Comparison of ENCODE assay signal across 21 cellular contexts in the genomic region with DNA sequence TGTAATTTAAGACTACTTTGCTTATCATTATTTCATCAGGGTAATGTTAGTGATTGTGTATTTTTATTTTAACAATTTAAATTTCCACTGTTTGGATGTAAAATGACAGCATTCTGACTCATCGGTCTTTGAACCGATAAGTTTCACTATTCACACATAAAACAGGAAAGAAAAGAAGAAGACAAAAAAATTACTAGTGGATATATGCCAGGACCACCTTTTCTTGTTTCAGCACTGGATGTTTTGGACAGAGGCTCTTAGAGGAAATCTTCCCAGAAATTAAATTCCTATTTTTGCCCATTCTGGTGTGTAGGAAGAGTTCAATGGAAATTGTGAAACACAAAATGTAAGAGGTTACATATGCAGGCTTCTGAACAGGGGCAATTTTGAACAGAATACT. TPM values are rescaled to one million over a fixed set of nuclear protein-coding genes. Genes with fewer than 3 reads are reported as not detected.
DNase-seq lines count a peak whose midpoint lies in the region; ATAC-seq, FAIRE-seq and TF ChIP-seq lines count a peak whose summit lies in the region.
"Had no signal": no experiment of that assay in that cellular context is flagged by ENCODE, and none has a peak within 500 bp of the region (broad histone marks: within the 10 kb centered on the region; RNA-seq: fewer than 3 reads in every experiment).

No MANE protein-coding gene starts in this region.

- H3K9me3 Mint-ChIP-seq in activated naive CD4-positive, alpha-beta T cell treated with anti-CD3 and anti-CD28 coated beads, Interleukin-2, amount 50 U/mL, for 24 hours, result no peaks in the 10 kb centered on the region
- no peaks in the 10 kb centered on the region for H3K9me3 Mint-ChIP-seq in activated T-helper 1 cell treated with anti-CD3 and anti-CD28 coated beads, Interleukin-12 subunit alpha, Interleukin-12 subunit beta, Interleukin-2, Interleukin-4 antibody, amounts not matched to agents 30 ng/mL and 10 ng/mL and 1 ng/mL, durations not matched to agents 14 hours and 24 hours and 36 hours
- H3K9me3 Mint-ChIP-seq: activated CD4-positive, alpha-beta T cell treated with anti-CD3 and anti-CD28 coated beads, Interleukin-2, amount 10 ng/mL, durations not matched to agents 7 days and 5 days; activated naive CD8-positive, alpha-beta T cell treated with anti-CD3 and anti-CD28 coated beads, Interleukin-2, amount 10 ng/mL, durations not matched to agents 7 days and 5 days had no signal

- H3K36me3 Mint-ChIP-seq in activated naive CD4-positive, alpha-beta T cell treated with anti-CD3 and anti-CD28 coated beads, Interleukin-2, amount 50 U/mL, for 24 hours, result no peaks in the 10 kb centered on the region
- no peaks in the 10 kb centered on the region for H3K36me3 Mint-ChIP-seq in activated T-helper 1 cell treated with anti-CD3 and anti-CD28 coated beads, Interleukin-12 subunit alpha, Interleukin-12 subunit beta, Interleukin-2, Interleukin-4 antibody, amounts not matched to agents 30 ng/mL and 10 ng/mL and 1 ng/mL, durations not matched to agents 14 hours and 24 hours and 36 hours (ENCODE audit: low read depth)
- H3K36me3 Mint-ChIP-seq: activated naive CD8-positive, alpha-beta T cell treated with anti-CD3 and anti-CD28 coated beads, Interleukin-2, amount 10 ng/mL, durations not matched to agents 7 days and 5 days; stimulated activated memory B cell treated with anti-CD40 and anti-IgM and Interleukin-4, amounts not matched to agents 10 μg/mL and 1 μg/mL and 100 μg/mL, for 72 hours had no signal

- H3K4me1 ChIP-seq in endothelial cell of umbilical vein (ENCODE audit: control insufficient read depth, extremely low read depth, insufficient read depth, low read length), result peaks cover 6% of the 10 kb centered on the region
- H3K4me1 ChIP-seq: spleen had no signal

- no TSS peak for BruUV-seq in endothelial cell of umbilical vein (replicated peaks; lab: Mats Ljungman, UMichigan)

- no peaks in the 10 kb centered on the region for H3K27me3 Mint-ChIP-seq in activated naive CD4-positive, alpha-beta T cell treated with anti-CD3 and anti-CD28 coated beads, Interleukin-2, amount 50 U/mL, for 24 hours
- H3K27me3 Mint-ChIP-seq in activated T-helper 1 cell treated with anti-CD3 and anti-CD28 coated beads, Interleukin-12 subunit alpha, Interleukin-12 subunit beta, Interleukin-2, Interleukin-4 antibody, amounts not matched to agents 30 ng/mL and 10 ng/mL and 1 ng/mL, durations not matched to agents 14 hours and 24 hours and 36 hours (ENCODE audit: insufficient read depth), result no peaks in the 10 kb centered on the region
- H3K27me3 Mint-ChIP-seq: activated CD4-positive, alpha-beta T cell treated with anti-CD3 and anti-CD28 coated beads, Interleukin-2, amount 10 ng/mL, durations not matched to agents 7 days and 5 days; activated naive CD8-positive, alpha-beta T cell treated with anti-CD3 and anti-CD28 coated beads, Interleukin-2, amount 10 ng/mL, durations not matched to agents 7 days and 5 days; stimulated activated memory B cell treated with anti-CD40 and anti-IgM and Interleukin-4, amounts not matched to agents 10 μg/mL and 1 μg/mL and 100 μg/mL, for 72 hours had no signal

- H3K4me2 ChIP-seq in endothelial cell of umbilical vein (ENCODE audit: insufficient read depth, low read length), result no peak overlapping the region
- H3K4me2 ChIP-seq: KMS-11 had no signal

- H3K36me3 ChIP-seq in endothelial cell of umbilical vein (ENCODE audit: control insufficient read depth in 2 of 2, extremely low read depth in 1 of 2, insufficient read depth in 2 of 2, low read length in 2 of 2), result no peaks in the 10 kb centered on the region
- H3K36me3 ChIP-seq: spleen had no signal

- no peak for TF ChIP-seq POLR2A in endothelial cell of umbilical vein (IDR thresholded peaks at IDR 0.05; ENCODE audit: low read depth, low read length)

- no peak overlapping the region for H3K4me3 Mint-ChIP-seq in activated naive CD4-positive, alpha-beta T cell treated with anti-CD3 and anti-CD28 coated beads, Interleukin-2, amount 50 U/mL, for 24 hours
- H3K4me3 Mint-ChIP-seq in activated T-helper 1 cell treated with anti-CD3 and anti-CD28 coated beads, Interleukin-12 subunit alpha, Interleukin-12 subunit beta, Interleukin-2, Interleukin-4 antibody, amounts not matched to agents 30 ng/mL and 10 ng/mL and 1 ng/mL, durations not matched to agents 14 hours and 24 hours and 36 hours, result no peak overlapping the region
- H3K4me3 Mint-ChIP-seq: activated CD4-positive, alpha-beta T cell treated with anti-CD3 and anti-CD28 coated beads, Interleukin-2, amount 10 ng/mL, durations not matched to agents 7 days and 5 days; activated naive CD8-positive, alpha-beta T cell treated with anti-CD3 and anti-CD28 coated beads, Interleukin-2, amount 10 ng/mL, durations not matched to agents 7 days and 5 days; stimulated activated memory B cell treated with anti-CD40 and anti-IgM and Interleukin-4, amounts not matched to agents 10 μg/mL and 1 μg/mL and 100 μg/mL, for 72 hours had no signal

- dilution Hi-C loops in endothelial cell of umbilical vein (cut with MboI; ENCODE audit: extremely low pct_ligation_motif_present, low sequenced_read_pairs), result no loop called here

- TF ChIP-seq CTCF in endothelial cell of umbilical vein (IDR thresholded peaks at IDR 0.05; ENCODE audit: extremely low read depth in 1 of 2, insufficient read depth in 1 of 2, low read depth in 1 of 2, low read length in 2 of 2), result no peak
- TF ChIP-seq CTCF in dorsolateral prefrontal cortex (IDR thresholded peaks at IDR 0.05 in 54 of 56, conservative IDR thresholded peaks at IDR 0.05 in 2 of 56; ENCODE audit: low read depth in 1 of 56, partially characterized antibody in 56 of 56), result no peak

- no peaks in the 10 kb centered on the region for H3K9me3 ChIP-seq in endothelial cell of umbilical vein (replicated peaks; ENCODE audit: control insufficient read depth, insufficient read depth, low read length)
- H3K9me3 ChIP-seq: spleen had no signal

- H3K79me2 ChIP-seq in endothelial cell of umbilical vein (ENCODE audit: control insufficient read depth, insufficient read depth, low read length), result peaks cover 82% of the 10 kb centered on the region

- CTCF ChIA-PET in endothelial cell of umbilical vein (lab: Charles Lee), result no interaction called here

- ATAC-seq in HG03196 (IDR thresholded peaks at IDR 0.05; ENCODE audit: unreplicated experiment), result no peak
- ATAC-seq: left ventricle myocardium superior; stimulated activated memory B cell treated with anti-CD40 and anti-IgM and Interleukin-4, amounts not matched to agents 10 μg/mL and 1 μg/mL and 100 μg/mL, for 72 hours had no signal

- H3K27ac Mint-ChIP-seq in activated naive CD4-positive, alpha-beta T cell treated with anti-CD3 and anti-CD28 coated beads, Interleukin-2, amount 50 U/mL, for 24 hours, result peak overlapping the region; percentile 8
- no peak overlapping the region for H3K27ac Mint-ChIP-seq in activated T-helper 1 cell treated with anti-CD3 and anti-CD28 coated beads, Interleukin-12 subunit alpha, Interleukin-12 subunit beta, Interleukin-2, Interleukin-4 antibody, amounts not matched to agents 30 ng/mL and 10 ng/mL and 1 ng/mL, durations not matched to agents 14 hours and 24 hours and 36 hours
- H3K27ac Mint-ChIP-seq: activated CD4-positive, alpha-beta T cell treated with anti-CD3 and anti-CD28 coated beads, Interleukin-2, amount 10 ng/mL, durations not matched to agents 7 days and 5 days; activated naive CD8-positive, alpha-beta T cell treated with anti-CD3 and anti-CD28 coated beads, Interleukin-2, amount 10 ng/mL, durations not matched to agents 7 days and 5 days; stimulated activated memory B cell treated with anti-CD40 and anti-IgM and Interleukin-4, amounts not matched to agents 10 μg/mL and 1 μg/mL and 100 μg/mL, for 72 hours had no signal

- H3K27me3 ChIP-seq in endothelial cell of umbilical vein (ENCODE audit: control insufficient read depth in 2 of 2, insufficient read depth in 2 of 2, low read length in 2 of 2), result no peaks in the 10 kb centered on the region
- H3K27me3 ChIP-seq in dorsolateral prefrontal cortex, result no peaks in the 10 kb centered on the region
- H3K27me3 ChIP-seq: spleen had no signal

- no peak overlapping the region for H3K9ac ChIP-seq in endothelial cell of umbilical vein (replicated peaks; ENCODE audit: extremely low read depth, insufficient read depth, low read length)
- H3K9ac ChIP-seq: KMS-11 had no signal

- H4K20me1 ChIP-seq in endothelial cell of umbilical vein (replicated peaks; ENCODE audit: control insufficient read depth, extremely low read depth, insufficient read depth, low read length), result peaks cover 14% of the 10 kb centered on the region

- POLR2A ChIA-PET in endothelial cell of umbilical vein (lab: Charles Lee), result no interaction called here

- DNase-seq in activated naive CD4-positive, alpha-beta T cell treated with Interleukin-2 at 50 U/mL for 16 hours, result no peak
- DNase-seq in RPMI7951 (ENCODE audit: low read depth), result peak; percentile 72
- peak; percentile 58 for DNase-seq in endothelial cell of umbilical vein (ENCODE audit: low read depth, low spot score)
- peak; percentile 3 for DNase-seq in renal cortical epithelial cell (ENCODE audit: low read depth)
- DNase-seq in dorsolateral prefrontal cortex, result no peak
- no peak for DNase-seq in activated T-helper 1 cell treated with anti-CD3 and anti-CD28 coated beads, Interleukin-12 subunit alpha, Interleukin-12 subunit beta, Interleukin-2, Interleukin-4 antibody, amounts not matched to agents 30 ng/mL and 10 ng/mL and 1 ng/mL, durations not matched to agents 14 hours and 24 hours and 36 hours (ENCODE audit: low spot score)
- DNase-seq: activated CD4-positive, alpha-beta T cell treated with anti-CD3 and anti-CD28 coated beads, Interleukin-2, amount 10 ng/mL, durations not matched to agents 7 days and 5 days; activated naive CD8-positive, alpha-beta T cell treated with anti-CD3 and anti-CD28 coated beads, Interleukin-2, amount 10 ng/mL, durations not matched to agents 7 days and 5 days; activated T-cell treated with anti-CD3 and anti-CD28 coated beads, Interleukin-2, amount 50 U/mL, for 1 hour; left ventricle myocardium superior; NCI-H446; posterior cingulate gyrus; spleen; trophoblast cell had no signal

- no peak overlapping the region for H3K4me3 ChIP-seq in endothelial cell of umbilical vein (replicated peaks in 1 of 3; ENCODE audit: insufficient read depth in 1 of 3, low read depth in 1 of 3, low read length in 3 of 3)
- no peak overlapping the region for H3K4me3 ChIP-seq in dorsolateral prefrontal cortex
- H3K4me3 ChIP-seq: spleen had no signal

- no peak overlapping the region for H2AFZ ChIP-seq in endothelial cell of umbilical vein (ENCODE audit: low read depth, low read length)

- H3K9me1 ChIP-seq in endothelial cell of umbilical vein (replicated peaks; ENCODE audit: control insufficient read depth, extremely low read depth, insufficient read depth, low read length), result no peaks in the 10 kb centered on the region

- intact Hi-C loops in endothelial cell of umbilical vein (cut with micrococcal nuclease), result no loop called here
- intact Hi-C loops in dorsolateral prefrontal cortex (cut with DNase I), result no loop called here
- intact Hi-C loops in activated T-helper 1 cell treated with anti-CD3 and anti-CD28 coated beads, Interleukin-12 subunit alpha, Interleukin-12 subunit beta, Interleukin-2, Interleukin-4 antibody, amounts not matched to agents 30 ng/mL and 10 ng/mL and 1 ng/mL, durations not matched to agents 14 hours and 24 hours and 36 hours (cut with micrococcal nuclease), result no loop called here

- peak; percentile 75 for FAIRE-seq in endothelial cell of umbilical vein (lab: Jason Lieb, UNC)
- FAIRE-seq: colon, G401.6 had no signal

- no peak overlapping the region for H3K27ac ChIP-seq in endothelial cell of umbilical vein (ENCODE audit: insufficient read depth, low read depth, low read length)
- H3K27ac ChIP-seq in dorsolateral prefrontal cortex, result no peak overlapping the region
- H3K27ac ChIP-seq: 22Rv1, KMS-11, spleen had no signal

- H3K4me1 Mint-ChIP-seq in activated naive CD4-positive, alpha-beta T cell treated with anti-CD3 and anti-CD28 coated beads, Interleukin-2, amount 50 U/mL, for 24 hours, result no peaks in the 10 kb centered on the region
- H3K4me1 Mint-ChIP-seq in activated T-helper 1 cell treated with anti-CD3 and anti-CD28 coated beads, Interleukin-12 subunit alpha, Interleukin-12 subunit beta, Interleukin-2, Interleukin-4 antibody, amounts not matched to agents 30 ng/mL and 10 ng/mL and 1 ng/mL, durations not matched to agents 14 hours and 24 hours and 36 hours (ENCODE audit: low read depth), result no peaks in the 10 kb centered on the region
- H3K4me1 Mint-ChIP-seq: activated CD4-positive, alpha-beta T cell treated with anti-CD3 and anti-CD28 coated beads, Interleukin-2, amount 10 ng/mL, durations not matched to agents 7 days and 5 days; activated naive CD8-positive, alpha-beta T cell treated with anti-CD3 and anti-CD28 coated beads, Interleukin-2, amount 10 ng/mL, durations not matched to agents 7 days and 5 days; stimulated activated memory B cell treated with anti-CD40 and anti-IgM and Interleukin-4, amounts not matched to agents 10 μg/mL and 1 μg/mL and 100 μg/mL, for 72 hours had no signal

RNA-seq across cellular contexts. Expression of a gene that starts 57.4 kb away (rescaled TPM):
- total RNA-seq in RPMI7951 (2014; rRNA removed; shearing (Covaris generic)), result 43.2 and 58.6 TPM in 2 replicates
- total RNA-seq in endothelial cell of umbilical vein (34.9 and 47.1 TPM in 2 replicates), renal cortical epithelial cell (2.6 and 7.8 TPM in 2 replicates), dorsolateral prefrontal cortex (1 to 10 TPM in 106 of 120 experiments, under 1 TPM in 14; 0.45 to 5.2 (median 1.8) TPM)
- 18.7 and 20.4 TPM in 2 replicates for polyA plus RNA-seq in endothelial cell of umbilical vein
- polyA plus RNA-seq in endothelial cell of umbilical vein (2011; cell fraction: cytosol; rRNA removed), result 25.5 and 26.9 TPM in 2 replicates
- 38.4 and 40.5 TPM in 2 replicates for polyA plus RNA-seq in endothelial cell of umbilical vein (2011; cell fraction: nucleus; rRNA removed)
- 24.2 and 43.4 TPM in 2 replicates for polyA plus RNA-seq in endothelial cell of umbilical vein (2012)
- 14.4 and 18.1 TPM in 2 replicates for polyA minus RNA-seq in endothelial cell of umbilical vein
- 1.8 TPM for polyA minus RNA-seq in endothelial cell of umbilical vein (2011; cell fraction: cytosol; rRNA and poly(A)+ RNA removed)
- polyA minus RNA-seq in endothelial cell of umbilical vein (2011; cell fraction: nucleus; rRNA and poly(A)+ RNA removed), result 20.6 and 23.8 TPM in 2 replicates
- not detected in 2 replicates for total RNA-seq in activated T-helper 1 cell treated with anti-CD3 and anti-CD28 coated beads, Interleukin-12 subunit alpha, Interleukin-12 subunit beta, Interleukin-2, Interleukin-4 antibody, amounts not matched to agents 30 ng/mL and 10 ng/mL and 1 ng/mL, durations not matched to agents 14 hours and 24 hours and 36 hours
- total RNA-seq: activated CD4-positive, alpha-beta T cell treated with anti-CD3 and anti-CD28 coated beads, Interleukin-2, amount 10 ng/mL, durations not matched to agents 7 days and 5 days; activated naive CD8-positive, alpha-beta T cell treated with anti-CD3 and anti-CD28 coated beads, Interleukin-2, amount 10 ng/mL, durations not matched to agents 7 days and 5 days had no signal

Comparison
In these comparisons a context has a peak if more than half of its experiments do, and no peak if none do; other contexts are left out.
1. DNase-seq: peak in RPMI7951 (single experiment), endothelial cell of umbilical vein (single experiment) and renal cortical epithelial cell (single experiment); none in activated naive CD4-positive, alpha-beta T cell treated with Interleukin-2 at 50 U/mL for 16 hours (single experiment), dorsolateral prefrontal cortex (0 of 10) and activated T-helper 1 cell treated with anti-CD3 and anti-CD28 coated beads, Interleukin-12 subunit alpha, Interleukin-12 subunit beta, Interleukin-2, Interleukin-4 antibody, amounts not matched to agents 30 ng/mL and 10 ng/mL and 1 ng/mL, durations not matched to agents 14 hours and 24 hours and 36 hours (single experiment).